ENCODE assay signal across 9 cellular contexts in genomic region chr1:14599173-14599754, GRCh38. TPM values are rescaled to one million over a fixed set of nuclear protein-coding genes. Genes with fewer than 3 reads are reported as not detected.
DNase-seq lines count a peak whose midpoint lies in the region; ATAC-seq and TF ChIP-seq lines count a peak whose summit lies in the region.
"Had no signal": no experiment of that assay in that cellular context is flagged by ENCODE, and none has a peak within 500 bp of the region (broad histone marks: within the 10 kb centered on the region; RNA-seq: fewer than 3 reads in every experiment).

No MANE protein-coding gene starts in this region.

- H3K27ac Mint-ChIP-seq in naive B cell (peak overlapping the region in 1 of 6 donors; percentile 86), CD14-positive monocyte (peak overlapping the region in 1 of 7 donors; percentile 17)
- H3K27ac Mint-ChIP-seq: activated naive CD4-positive, alpha-beta T cell treated with anti-CD3 and anti-CD28 coated beads for 36 hours had no signal

- intact Hi-C loops in esophagus muscularis mucosa (cut with DNase I), result no loop called here
- intact Hi-C loops in CD14-positive monocyte (cut with micrococcal nuclease), result no loop called here

- 0% methylated on average over 13 of the region's 45 CpGs for WGBS in esophagus muscularis mucosa

- TF ChIP-seq POLR2A in esophagus muscularis mucosa (IDR thresholded peaks at IDR 0.05; ENCODE audit: low read depth), result no peak

- H3K4me1 Mint-ChIP-seq in naive B cell (peaks cover 5 to 17% (median 15%) of the 10 kb centered on the region in 3 donors), CD14-positive monocyte (peaks cover 4% of the 10 kb centered on the region)

- DNase-seq in AG10803 (ENCODE audit: low read depth), result no peak
- no peak for DNase-seq in esophagus muscularis mucosa (ENCODE audit: extremely low spot score)
- no peak for DNase-seq in naive B cell
- no peak for DNase-seq in NCI-H2107 (lab: John Stamatoyannopoulos, UW)
- DNase-seq in CD14-positive monocyte (ENCODE audit: low spot score), result no peak
- DNase-seq: activated naive CD4-positive, alpha-beta T cell treated with anti-CD3 and anti-CD28 coated beads for 36 hours had no signal

- ATAC-seq in HG02981 (IDR thresholded peaks at IDR 0.05; ENCODE audit: unreplicated experiment) (peak; percentile 43), naive B cell (ENCODE audit: low read depth in 2 of 2) (no peak), HG02623 (IDR thresholded peaks at IDR 0.05; ENCODE audit: unreplicated experiment) (no peak), HG02763 (IDR thresholded peaks at IDR 0.05; ENCODE audit: unreplicated experiment) (no peak)

- H3K27me3 Mint-ChIP-seq in naive B cell (peaks cover 64 to 79% (median 68%) of the 10 kb centered on the region in 3 donors), CD14-positive monocyte (ENCODE audit: low read depth in 3 of 3) (peaks cover 60 to 80% (median 67%) of the 10 kb centered on the region in 3 donors)

- H3K27me3 ChIP-seq in esophagus muscularis mucosa, result peaks cover 8 to 69% (median 21%) of the 10 kb centered on the region in 4 donors

- peak overlapping the region in 3 of 4 donors; percentile 15 to 48 (median 23) for H3K27ac ChIP-seq in esophagus muscularis mucosa (replicated peaks in 1 of 4)

- no peaks in the 10 kb centered on the region for H3K36me3 ChIP-seq in esophagus muscularis mucosa

- H3K9me3 Mint-ChIP-seq in naive B cell (peaks cover 0 to 9% (median 3%) of the 10 kb centered on the region in 7 donors), CD14-positive monocyte (peaks cover 0 to 21% (median 0%) of the 10 kb centered on the region in 7 donors)
- H3K9me3 Mint-ChIP-seq: activated naive CD4-positive, alpha-beta T cell treated with anti-CD3 and anti-CD28 coated beads for 36 hours had no signal

- TF ChIP-seq EP300 in esophagus muscularis mucosa (IDR thresholded peaks at IDR 0.05), result no peak

- H3K36me3 Mint-ChIP-seq in naive B cell (no peaks in the 10 kb centered on the region), CD14-positive monocyte (no peaks in the 10 kb centered on the region)

- H3K9me3 ChIP-seq in esophagus muscularis mucosa, result no peaks in the 10 kb centered on the region

- no peak for TF ChIP-seq CTCF in AG10803 (conservative IDR thresholded peaks at IDR 0.05; ENCODE audit: low read length)
- no peak for TF ChIP-seq CTCF in esophagus muscularis mucosa (IDR thresholded peaks at IDR 0.05)
- no peak for TF ChIP-seq CTCF in CD14-positive monocyte (IDR thresholded peaks at IDR 0.05)

- H3K4me1 ChIP-seq in esophagus muscularis mucosa, result peaks cover 5 to 35% (median 33%) of the 10 kb centered on the region in 4 donors

- H3K4me3 ChIP-seq in AG10803 (ENCODE audit: low read length) (peak overlapping the region; percentile 47), esophagus muscularis mucosa (peak overlapping the region; percentile 54 to 67 (median 60))

- peak overlapping the region; percentile 33 to 82 (median 64) for H3K4me3 Mint-ChIP-seq in naive B cell
- H3K4me3 Mint-ChIP-seq in CD14-positive monocyte, result peak overlapping the region in 1 of 2 donors; percentile 79
- H3K4me3 Mint-ChIP-seq: activated naive CD4-positive, alpha-beta T cell treated with anti-CD3 and anti-CD28 coated beads for 36 hours had no signal

RNA-seq across cellular contexts. Expression of gene KAZN, which starts 0.8 kb away (rescaled TPM):
- total RNA-seq in esophagus muscularis mucosa, result 10 to 100 TPM in 3 of 4 donors, 1 to 10 TPM in 1; 9.9 to 14.1 (median 11.9) TPM
- under 1 TPM in 1 of 6 donors, not detected in 5; 0.16 TPM for polyA plus RNA-seq in naive B cell (ENCODE audit: low read depth in 6 of 6)
- not detected for polyA plus RNA-seq in CD14-positive monocyte
